In the genomic region with DNA sequence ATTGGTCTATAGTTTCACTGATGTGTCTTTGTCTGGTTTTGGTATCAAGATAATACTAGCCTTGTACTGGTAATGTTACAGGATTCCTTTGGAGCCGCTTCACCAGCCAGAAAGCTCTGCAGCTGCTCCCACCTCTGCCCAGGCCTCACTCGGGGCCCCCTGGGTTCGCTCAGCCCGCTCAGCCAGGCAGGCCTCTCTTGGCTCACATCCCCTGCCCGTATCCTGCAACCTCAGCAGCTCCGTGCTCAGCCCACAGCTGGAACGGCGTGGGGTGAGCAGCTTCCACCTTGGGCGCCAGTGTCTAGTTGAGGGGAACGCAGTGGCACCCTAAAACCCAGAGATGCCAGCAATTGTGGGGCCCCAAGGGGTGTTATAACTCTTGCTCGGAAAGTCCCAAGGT, we compare ENCODE assay signal across 21 cellular contexts.
A peak's percentile ranks its signal among the peaks of the same experiment; 100 is the strongest.
DNase-seq lines count a peak whose midpoint lies in the region; ATAC-seq, FAIRE-seq and TF ChIP-seq lines count a peak whose summit lies in the region.
"Had no signal": no experiment of that assay in that cellular context is flagged by ENCODE, and none has a peak within 500 bp of the region (broad histone marks: within the 10 kb centered on the region; RNA-seq: fewer than 3 reads in every experiment).

No MANE protein-coding gene starts in this region.

- no peak overlapping the region for H2BK12ac ChIP-seq in neuronal stem cell (ENCODE audit: low read length)

- peak overlapping the region; percentile 89 for H3K14ac ChIP-seq in neuronal stem cell (ENCODE audit: low read length)

- WGBS in neuronal stem cell (ENCODE audit: extremely low coverage in 2 of 2, insufficient read length in 2 of 2, insufficient replicate concordance in 1 of 2), 2 donors: no CpG with 5 or more reads among the region's 11 CpGs

- H3K18ac ChIP-seq in neuronal stem cell (ENCODE audit: low read length): peak overlapping the region; percentile 28

- in situ Hi-C loops in GM13977 (cut with MboI; ENCODE audit: low pct_unique_long_range_greater_than_20kb, low sequenced_read_pairs, unreplicated experiment): no loop called here

- FAIRE-seq in HTR-8/SVneo (lab: Jason Lieb, UNC): peak; percentile 23
- FAIRE-seq: A204.1, D721Med, G401.6, GM12891, GM18507 had no signal

- H3K9ac ChIP-seq in neuronal stem cell (ENCODE audit: low read depth, low read length, poor library complexity): no peak overlapping the region
- H3K9ac ChIP-seq: BLaER1 had no signal

- H3K4me1 ChIP-seq in neuronal stem cell (ENCODE audit: control insufficient read depth in 2 of 2, insufficient read depth in 1 of 2, low read depth in 1 of 2, low read length in 2 of 2): no peaks in the 10 kb centered on the region
- H3K4me1 ChIP-seq: BE2C, BLaER1 had no signal

- no peak for TF ChIP-seq CTCF in GM13977 (IDR thresholded peaks at IDR 0.05; ENCODE audit: extremely low read depth, insufficient read depth, missing control alignments)

- H3K79me1 ChIP-seq in neuronal stem cell (ENCODE audit: low read depth, low read length): no peaks in the 10 kb centered on the region

- DNase-seq in D341Med (ENCODE audit: low spot score): peak; percentile 10
- DNase-seq in HTR-8/SVneo (ENCODE audit: insufficient read length, low spot score): no peak
- DNase-seq in neuronal stem cell (ENCODE audit: low spot score): no peak
- no peak for DNase-seq in GM13977 (ENCODE audit: low spot score)
- DNase-seq: 8988T; ACHN; BE2C; C1 segment of cervical spinal cord; CD4-positive, alpha-beta memory T cell; CD4-positive, CD25-positive, alpha-beta regulatory T cell; CD8-positive, alpha-beta memory T cell; COR-L47; DMS79 treated with DMSO at 0.1 percent for 48 hours; GF-D8 had no signal

- no peak for ATAC-seq in GM21717 (IDR thresholded peaks at IDR 0.05; ENCODE audit: unreplicated experiment)

- no peak overlapping the region for H4K8ac ChIP-seq in neuronal stem cell (ENCODE audit: low read depth, low read length)

- H3K23ac ChIP-seq in neuronal stem cell (ENCODE audit: low read depth, low read length, poor library complexity): no peak overlapping the region

- H3K27me3 ChIP-seq in neuronal stem cell (ENCODE audit: control insufficient read depth in 3 of 3, insufficient read depth in 3 of 3, low read depth in 1 of 3, low read length in 3 of 3): no peaks in the 10 kb centered on the region
- H3K27me3 ChIP-seq: BE2C, BLaER1 had no signal

- no peak overlapping the region for H3K4me3 ChIP-seq in neuronal stem cell (ENCODE audit: low read length in 2 of 2)
- H3K4me3 ChIP-seq: BLaER1 had no signal

- no peak overlapping the region for H2BK5ac ChIP-seq in neuronal stem cell (ENCODE audit: low read length)

- H3K9me3 ChIP-seq in neuronal stem cell (replicated peaks in 1 of 2; ENCODE audit: control insufficient read depth in 2 of 2, insufficient read depth in 1 of 2, low read depth in 1 of 2, low read length in 2 of 2): no peaks in the 10 kb centered on the region
- H3K9me3 ChIP-seq: BE2C had no signal

- H3K4me2 ChIP-seq in neuronal stem cell (ENCODE audit: insufficient read depth, low read length, poor library complexity, severe bottlenecking): no peak overlapping the region
- H3K4me2 ChIP-seq: BLaER1 had no signal

- no peak overlapping the region for H2AK5ac ChIP-seq in neuronal stem cell (ENCODE audit: low read depth, low read length)

- no peak overlapping the region for H2BK120ac ChIP-seq in neuronal stem cell (ENCODE audit: low read depth, low read length)

- no peaks in the 10 kb centered on the region for H3K36me3 ChIP-seq in neuronal stem cell (replicated peaks in 1 of 2; ENCODE audit: control insufficient read depth in 2 of 2, insufficient read depth in 2 of 2, low read length in 2 of 2)
- H3K36me3 ChIP-seq: BE2C, BLaER1 had no signal

- no peak overlapping the region for H2AFZ ChIP-seq in neuronal stem cell (ENCODE audit: low read length)

- H2BK15ac ChIP-seq in neuronal stem cell (ENCODE audit: low read length): no peak overlapping the region

- H3K27ac ChIP-seq in neuronal stem cell (replicated peaks; ENCODE audit: low read length): no peak overlapping the region
- H3K27ac ChIP-seq: BLaER1 had no signal

- H4K91ac ChIP-seq in neuronal stem cell (ENCODE audit: low read depth, low read length, poor library complexity): no peak overlapping the region

- no peak overlapping the region for H3K4ac ChIP-seq in neuronal stem cell (ENCODE audit: low read length)
